Comparison of ENCODE assay signal across 18 cellular contexts in the genomic region with DNA sequence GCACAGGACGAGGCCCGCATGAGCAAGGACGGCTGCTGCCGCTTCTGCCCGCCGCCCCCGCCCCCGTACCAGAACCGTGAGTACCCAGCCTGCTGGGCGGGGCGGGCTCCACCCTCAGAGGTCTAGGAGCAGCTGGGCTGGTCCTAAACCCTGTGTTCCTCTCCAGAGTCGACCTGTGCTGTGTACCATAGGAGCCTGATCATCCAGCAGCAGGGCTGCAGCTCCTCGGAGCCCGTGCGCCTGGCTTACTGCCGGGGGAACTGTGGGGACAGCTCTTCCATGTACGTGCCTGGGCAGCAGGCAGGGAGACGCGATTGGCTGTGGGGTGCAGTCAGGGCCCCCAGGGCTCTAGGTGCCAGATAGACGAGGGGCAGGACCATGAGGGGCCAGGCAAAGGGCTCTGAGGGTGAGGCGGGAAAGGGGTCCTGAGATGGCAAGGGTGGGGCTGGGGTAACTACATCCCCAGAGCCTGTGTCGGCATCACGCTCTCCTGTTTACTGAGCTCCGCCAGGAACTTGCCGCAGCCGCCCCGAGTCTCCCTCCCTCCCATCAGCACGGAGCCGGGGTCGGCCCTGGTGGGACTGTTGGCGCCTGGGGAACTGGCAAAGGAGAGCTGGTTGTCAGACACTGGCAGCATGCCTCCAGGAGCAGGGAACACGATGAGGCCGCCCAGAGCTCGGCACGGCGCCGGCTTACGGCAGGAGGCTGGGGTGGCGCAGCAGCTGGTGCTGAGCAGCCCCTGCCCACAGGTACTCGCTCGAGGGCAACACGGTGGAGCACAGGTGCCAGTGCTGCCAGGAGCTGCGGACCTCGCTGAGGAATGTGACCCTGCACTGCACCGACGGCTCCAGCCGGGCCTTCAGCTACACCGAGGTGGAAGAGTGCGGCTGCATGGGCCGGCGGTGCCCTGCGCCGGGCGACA. TPM values are rescaled to one million over a fixed set of nuclear protein-coding genes. Genes with fewer than 3 reads are reported as not detected.
DNase-seq lines count a peak whose midpoint lies in the region; ATAC-seq and TF ChIP-seq lines count a peak whose summit lies in the region.
"Had no signal": no experiment of that assay in that cellular context is flagged by ENCODE, and none has a peak within 500 bp of the region (broad histone marks: within the 10 kb centered on the region; RNA-seq: fewer than 3 reads in every experiment).

No MANE protein-coding gene starts in this region.

- DNase-seq in activated naive CD4-positive, alpha-beta T cell treated with anti-CD3 and anti-CD28 coated beads for 36 hours: peak; percentile 3
- DNase-seq in activated naive CD4-positive, alpha-beta T cell treated with anti-CD3 and anti-CD28 coated beads, Interleukin-2, amount 50 U/mL, for 16 hours: no peak
- DNase-seq in NCI-H1105 (lab: John Stamatoyannopoulos, UW): peak; percentile 72
- peak; percentile 7 for DNase-seq in iPS-NIHi11 (ENCODE audit: low spot score)
- peak; percentile 70 for DNase-seq in spleen
- DNase-seq in activated CD4-positive, alpha-beta memory T cell treated with anti-CD3 and anti-CD28 coated beads, Interleukin-2, amount 10 ng/mL, durations not matched to agents 7 days and 5 days: no peak
- DNase-seq: activated CD8-positive, alpha-beta T cell treated with anti-CD3 and anti-CD28 coated beads for 36 hours; activated gamma-delta T cell; BE2C; brain microvascular endothelial cell; DND-41; effector memory CD8-positive, alpha-beta T cell; NCI-H748 treated with DMSO at 0.1 percent for 48 hours; SHP77 had no signal

- 75 to 84% (median 78%) methylated on average over 23 to 54 of the region's 54 CpGs for WGBS in spleen, 5 donors

- H3K4me1 ChIP-seq in spleen: peaks cover 0 to 10% (median 8%) of the 10 kb centered on the region in 6 donors
- H3K4me1 ChIP-seq: BE2C, foreskin keratinocyte had no signal

- TF ChIP-seq CTCF in spleen (IDR thresholded peaks at IDR 0.05 in 8 of 11, conservative IDR thresholded peaks at IDR 0.05 in 3 of 11): no peak

- intact Hi-C loops in activated naive CD4-positive, alpha-beta T cell treated with anti-CD3 and anti-CD28 coated beads for 36 hours (cut with micrococcal nuclease): loop anchor here (5.0 kb wide), 1 partner anchor 88 kb away; no protein-coding TSS in a partner anchor
- intact Hi-C loops in spleen (cut with DNase I; ENCODE audit: low total_unique reads): loop anchor here (5.0 to 10.0 kb wide), 2 partner anchors 317 to 375 kb away; a partner anchor contains a TSS

- H3K4me3 Mint-ChIP-seq in activated naive CD4-positive, alpha-beta T cell treated with anti-CD3 and anti-CD28 coated beads for 36 hours: no peak overlapping the region
- no peak overlapping the region for H3K4me3 Mint-ChIP-seq in activated CD4-positive, alpha-beta memory T cell treated with anti-CD3 and anti-CD28 coated beads, Interleukin-2, amount 10 ng/mL, durations not matched to agents 7 days and 5 days
- H3K4me3 Mint-ChIP-seq: activated CD8-positive, alpha-beta T cell treated with anti-CD3 and anti-CD28 coated beads for 36 hours; effector memory CD8-positive, alpha-beta T cell had no signal

- no peak overlapping the region for H3K27ac Mint-ChIP-seq in activated naive CD4-positive, alpha-beta T cell treated with anti-CD3 and anti-CD28 coated beads for 36 hours
- H3K27ac Mint-ChIP-seq in activated CD4-positive, alpha-beta memory T cell treated with anti-CD3 and anti-CD28 coated beads, Interleukin-2, amount 10 ng/mL, durations not matched to agents 7 days and 5 days: no peak overlapping the region
- H3K27ac Mint-ChIP-seq: activated CD8-positive, alpha-beta T cell treated with anti-CD3 and anti-CD28 coated beads for 36 hours; effector memory CD8-positive, alpha-beta T cell had no signal

- H3K4me3 ChIP-seq in spleen: no peak overlapping the region
- H3K4me3 ChIP-seq: tibial artery had no signal

- no peaks in the 10 kb centered on the region for H3K9me3 Mint-ChIP-seq in activated naive CD4-positive, alpha-beta T cell treated with anti-CD3 and anti-CD28 coated beads for 36 hours
- H3K9me3 Mint-ChIP-seq in activated CD4-positive, alpha-beta memory T cell treated with anti-CD3 and anti-CD28 coated beads, Interleukin-2, amount 10 ng/mL, durations not matched to agents 7 days and 5 days: no peaks in the 10 kb centered on the region
- H3K9me3 Mint-ChIP-seq: activated CD8-positive, alpha-beta T cell treated with anti-CD3 and anti-CD28 coated beads for 36 hours; effector memory CD8-positive, alpha-beta T cell had no signal

- CTCF ChIA-PET in activated naive CD4-positive, alpha-beta T cell treated with anti-CD3 and anti-CD28 coated beads for 36 hours (lab: Charles Lee): no interaction called here
- CTCF ChIA-PET in activated CD4-positive, alpha-beta memory T cell treated with anti-CD3 and anti-CD28 coated beads, Interleukin-2, amount 10 ng/mL, durations not matched to agents 7 days and 5 days (lab: Charles Lee): no interaction called here

- ATAC-seq in HG02981 (IDR thresholded peaks at IDR 0.05; ENCODE audit: unreplicated experiment): no peak
- ATAC-seq in HG03521 (IDR thresholded peaks at IDR 0.05; ENCODE audit: unreplicated experiment): no peak
- ATAC-seq: activated CD8-positive, alpha-beta T cell treated with anti-CD3 and anti-CD28 coated beads for 36 hours; effector memory CD8-positive, alpha-beta T cell; foreskin keratinocyte had no signal

- H3K36me3 ChIP-seq in spleen: no peaks in the 10 kb centered on the region
- H3K36me3 ChIP-seq: BE2C, brain microvascular endothelial cell, tibial artery had no signal

- peaks cover 0 to 81% (median 39%) of the 10 kb centered on the region in 7 donors for H3K27me3 ChIP-seq in spleen (replicated peaks in 1 of 7)
- H3K27me3 ChIP-seq: brain microvascular endothelial cell had no signal

- no peaks in the 10 kb centered on the region for H3K4me1 Mint-ChIP-seq in activated naive CD4-positive, alpha-beta T cell treated with anti-CD3 and anti-CD28 coated beads for 36 hours (ENCODE audit: low read depth)
- no peaks in the 10 kb centered on the region for H3K4me1 Mint-ChIP-seq in activated CD4-positive, alpha-beta memory T cell treated with anti-CD3 and anti-CD28 coated beads, Interleukin-2, amount 10 ng/mL, durations not matched to agents 7 days and 5 days

- H3K27me3 Mint-ChIP-seq in activated naive CD4-positive, alpha-beta T cell treated with anti-CD3 and anti-CD28 coated beads for 36 hours (ENCODE audit: low read depth): no peaks in the 10 kb centered on the region
- H3K27me3 Mint-ChIP-seq in activated CD4-positive, alpha-beta memory T cell treated with anti-CD3 and anti-CD28 coated beads, Interleukin-2, amount 10 ng/mL, durations not matched to agents 7 days and 5 days: no peaks in the 10 kb centered on the region
- H3K27me3 Mint-ChIP-seq: activated CD8-positive, alpha-beta T cell treated with anti-CD3 and anti-CD28 coated beads for 36 hours; effector memory CD8-positive, alpha-beta T cell had no signal

- no peaks in the 10 kb centered on the region for H3K9me3 ChIP-seq in spleen
- H3K9me3 ChIP-seq: BE2C, tibial artery had no signal

- no peak overlapping the region for H3K27ac ChIP-seq in spleen
- H3K27ac ChIP-seq: brain microvascular endothelial cell, foreskin keratinocyte, tibial artery had no signal

- TF ChIP-seq POLR2A in spleen (IDR thresholded peaks at IDR 0.05): no peak

- POLR2A ChIA-PET in activated CD4-positive, alpha-beta memory T cell treated with anti-CD3 and anti-CD28 coated beads, Interleukin-2, amount 10 ng/mL, durations not matched to agents 7 days and 5 days (lab: Charles Lee): no interaction called here

- H3K36me3 Mint-ChIP-seq in activated naive CD4-positive, alpha-beta T cell treated with anti-CD3 and anti-CD28 coated beads for 36 hours (ENCODE audit: low read depth): no peaks in the 10 kb centered on the region
- H3K36me3 Mint-ChIP-seq in activated CD4-positive, alpha-beta memory T cell treated with anti-CD3 and anti-CD28 coated beads, Interleukin-2, amount 10 ng/mL, durations not matched to agents 7 days and 5 days (ENCODE audit: low read depth): no peaks in the 10 kb centered on the region

RNA-seq across cellular contexts. Expression of a gene that starts 22.9 kb away (rescaled TPM):
- total RNA-seq in activated naive CD4-positive, alpha-beta T cell treated with anti-CD3 and anti-CD28 coated beads for 36 hours: not detected
- total RNA-seq in spleen: under 1 TPM in 1 of 7 donors, not detected in 6; 0.09 TPM
- under 1 TPM in 2 of 3 donors, not detected in 1; under 0.01 TPM for polyA plus RNA-seq in spleen
- not detected for total RNA-seq in activated CD4-positive, alpha-beta memory T cell treated with anti-CD3 and anti-CD28 coated beads, Interleukin-2, amount 10 ng/mL, durations not matched to agents 7 days and 5 days
- total RNA-seq: activated CD8-positive, alpha-beta T cell treated with anti-CD3 and anti-CD28 coated beads for 36 hours; foreskin keratinocyte had no signal
- polyA plus RNA-seq: foreskin keratinocyte had no signal

RNA-seq across cellular contexts. Expression of a gene that starts 42.2 kb away (rescaled TPM):
- not detected for total RNA-seq in activated naive CD4-positive, alpha-beta T cell treated with anti-CD3 and anti-CD28 coated beads for 36 hours
- total RNA-seq in spleen: not detected
- polyA plus RNA-seq in spleen: under 1 TPM in 2 of 3 donors, not detected in 1; under 0.01 TPM
- total RNA-seq in activated CD4-positive, alpha-beta memory T cell treated with anti-CD3 and anti-CD28 coated beads, Interleukin-2, amount 10 ng/mL, durations not matched to agents 7 days and 5 days: not detected
- total RNA-seq: activated CD8-positive, alpha-beta T cell treated with anti-CD3 and anti-CD28 coated beads for 36 hours; foreskin keratinocyte had no signal
- polyA plus RNA-seq: foreskin keratinocyte had no signal

Comparison
In these comparisons a context has a peak if more than half of its experiments do, and no peak if none do; other contexts are left out.
1. DNase-seq: peak in activated naive CD4-positive, alpha-beta T cell treated with anti-CD3 and anti-CD28 coated beads for 36 hours (single experiment), NCI-H1105 (single experiment), iPS-NIHi11 (single experiment) and spleen (single experiment); none in activated naive CD4-positive, alpha-beta T cell treated with anti-CD3 and anti-CD28 coated beads, Interleukin-2, amount 50 U/mL, for 16 hours (single experiment) and activated CD4-positive, alpha-beta memory T cell treated with anti-CD3 and anti-CD28 coated beads, Interleukin-2, amount 10 ng/mL, durations not matched to agents 7 days and 5 days (single experiment).